1 cellular context compared by ENCODE assay signal in the genomic region with DNA sequence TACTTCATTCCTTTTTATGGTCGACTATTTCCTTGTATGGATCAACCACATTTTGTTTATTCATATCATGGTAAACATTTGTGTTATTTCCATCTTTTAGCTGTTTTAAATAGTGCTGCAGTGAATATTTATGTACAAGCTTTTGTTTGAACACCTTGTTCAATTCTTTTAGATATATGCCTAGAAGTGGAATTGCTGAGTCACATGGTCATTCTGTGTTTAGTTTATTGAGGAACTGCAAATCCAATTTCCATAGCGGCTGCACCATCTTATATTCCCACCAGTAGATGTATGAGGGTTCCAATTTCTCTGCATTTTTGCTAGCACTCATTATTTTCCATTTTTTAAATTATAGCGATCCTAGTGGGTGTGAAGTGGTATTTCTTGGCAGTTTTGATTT.
TF ChIP-seq lines count a peak whose summit lies in the region.

No MANE protein-coding gene starts in this region.

TF ChIP-seq in GM23338, 12 proteins besides CTCF, POLR2A, EP300 and RAD21 (continued from another document):
- TF ChIP-seq, protein P1, sequence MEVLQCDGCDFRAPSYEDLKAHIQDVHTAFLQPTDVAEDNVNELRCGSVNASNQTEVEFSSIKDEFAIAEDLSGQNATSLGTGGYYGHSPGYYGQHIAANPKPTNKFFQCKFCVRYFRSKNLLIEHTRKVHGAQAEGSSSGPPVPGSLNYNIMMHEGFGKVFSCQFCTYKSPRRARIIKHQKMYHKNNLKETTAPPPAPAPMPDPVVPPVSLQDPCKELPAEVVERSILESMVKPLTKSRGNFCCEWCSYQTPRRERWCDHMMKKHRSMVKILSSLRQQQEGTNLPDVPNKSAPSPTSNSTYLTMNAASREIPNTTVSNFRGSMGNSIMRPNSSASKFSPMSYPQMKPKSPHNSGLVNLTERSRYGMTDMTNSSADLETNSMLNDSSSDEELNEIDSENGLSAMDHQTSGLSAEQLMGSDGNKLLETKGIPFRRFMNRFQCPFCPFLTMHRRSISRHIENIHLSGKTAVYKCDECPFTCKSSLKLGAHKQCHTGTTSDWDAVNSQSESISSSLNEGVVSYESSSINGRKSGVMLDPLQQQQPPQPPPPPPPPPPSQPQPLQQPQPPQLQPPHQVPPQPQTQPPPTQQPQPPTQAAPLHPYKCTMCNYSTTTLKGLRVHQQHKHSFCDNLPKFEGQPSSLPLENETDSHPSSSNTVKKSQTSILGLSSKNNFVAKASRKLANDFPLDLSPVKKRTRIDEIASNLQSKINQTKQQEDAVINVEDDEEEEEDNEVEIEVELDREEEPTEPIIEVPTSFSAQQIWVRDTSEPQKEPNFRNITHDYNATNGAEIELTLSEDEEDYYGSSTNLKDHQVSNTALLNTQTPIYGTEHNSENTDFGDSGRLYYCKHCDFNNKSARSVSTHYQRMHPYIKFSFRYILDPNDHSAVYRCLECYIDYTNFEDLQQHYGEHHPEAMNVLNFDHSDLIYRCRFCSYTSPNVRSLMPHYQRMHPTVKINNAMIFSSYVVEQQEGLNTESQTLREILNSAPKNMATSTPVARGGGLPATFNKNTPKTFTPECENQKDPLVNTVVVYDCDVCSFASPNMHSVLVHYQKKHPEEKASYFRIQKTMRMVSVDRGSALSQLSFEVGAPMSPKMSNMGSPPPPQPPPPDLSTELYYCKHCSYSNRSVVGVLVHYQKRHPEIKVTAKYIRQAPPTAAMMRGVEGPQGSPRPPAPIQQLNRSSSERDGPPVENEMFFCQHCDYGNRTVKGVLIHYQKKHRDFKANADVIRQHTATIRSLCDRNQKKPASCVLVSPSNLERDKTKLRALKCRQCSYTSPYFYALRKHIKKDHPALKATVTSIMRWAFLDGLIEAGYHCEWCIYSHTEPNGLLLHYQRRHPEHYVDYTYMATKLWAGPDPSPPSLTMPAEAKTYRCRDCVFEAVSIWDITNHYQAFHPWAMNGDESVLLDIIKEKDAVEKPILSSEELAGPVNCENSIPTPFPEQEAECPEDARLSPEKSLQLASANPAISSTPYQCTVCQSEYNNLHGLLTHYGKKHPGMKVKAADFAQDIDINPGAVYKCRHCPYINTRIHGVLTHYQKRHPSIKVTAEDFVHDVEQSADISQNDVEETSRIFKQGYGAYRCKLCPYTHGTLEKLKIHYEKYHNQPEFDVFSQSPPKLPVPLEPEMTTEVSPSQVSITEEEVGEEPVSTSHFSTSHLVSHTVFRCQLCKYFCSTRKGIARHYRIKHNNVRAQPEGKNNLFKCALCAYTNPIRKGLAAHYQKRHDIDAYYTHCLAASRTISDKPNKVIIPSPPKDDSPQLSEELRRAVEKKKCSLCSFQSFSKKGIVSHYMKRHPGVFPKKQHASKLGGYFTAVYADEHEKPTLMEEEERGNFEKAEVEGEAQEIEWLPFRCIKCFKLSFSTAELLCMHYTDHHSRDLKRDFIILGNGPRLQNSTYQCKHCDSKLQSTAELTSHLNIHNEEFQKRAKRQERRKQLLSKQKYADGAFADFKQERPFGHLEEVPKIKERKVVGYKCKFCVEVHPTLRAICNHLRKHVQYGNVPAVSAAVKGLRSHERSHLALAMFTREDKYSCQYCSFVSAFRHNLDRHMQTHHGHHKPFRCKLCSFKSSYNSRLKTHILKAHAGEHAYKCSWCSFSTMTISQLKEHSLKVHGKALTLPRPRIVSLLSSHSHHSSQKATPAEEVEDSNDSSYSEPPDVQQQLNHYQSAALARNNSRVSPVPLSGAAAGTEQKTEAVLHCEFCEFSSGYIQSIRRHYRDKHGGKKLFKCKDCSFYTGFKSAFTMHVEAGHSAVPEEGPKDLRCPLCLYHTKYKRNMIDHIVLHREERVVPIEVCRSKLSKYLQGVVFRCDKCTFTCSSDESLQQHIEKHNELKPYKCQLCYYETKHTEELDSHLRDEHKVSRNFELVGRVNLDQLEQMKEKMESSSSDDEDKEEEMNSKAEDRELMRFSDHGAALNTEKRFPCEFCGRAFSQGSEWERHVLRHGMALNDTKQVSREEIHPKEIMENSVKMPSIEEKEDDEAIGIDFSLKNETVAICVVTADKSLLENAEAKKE (CRISPR knock-in tag; IDR thresholded peaks at IDR 0.05): no peak
- TF ChIP-seq, protein P2, sequence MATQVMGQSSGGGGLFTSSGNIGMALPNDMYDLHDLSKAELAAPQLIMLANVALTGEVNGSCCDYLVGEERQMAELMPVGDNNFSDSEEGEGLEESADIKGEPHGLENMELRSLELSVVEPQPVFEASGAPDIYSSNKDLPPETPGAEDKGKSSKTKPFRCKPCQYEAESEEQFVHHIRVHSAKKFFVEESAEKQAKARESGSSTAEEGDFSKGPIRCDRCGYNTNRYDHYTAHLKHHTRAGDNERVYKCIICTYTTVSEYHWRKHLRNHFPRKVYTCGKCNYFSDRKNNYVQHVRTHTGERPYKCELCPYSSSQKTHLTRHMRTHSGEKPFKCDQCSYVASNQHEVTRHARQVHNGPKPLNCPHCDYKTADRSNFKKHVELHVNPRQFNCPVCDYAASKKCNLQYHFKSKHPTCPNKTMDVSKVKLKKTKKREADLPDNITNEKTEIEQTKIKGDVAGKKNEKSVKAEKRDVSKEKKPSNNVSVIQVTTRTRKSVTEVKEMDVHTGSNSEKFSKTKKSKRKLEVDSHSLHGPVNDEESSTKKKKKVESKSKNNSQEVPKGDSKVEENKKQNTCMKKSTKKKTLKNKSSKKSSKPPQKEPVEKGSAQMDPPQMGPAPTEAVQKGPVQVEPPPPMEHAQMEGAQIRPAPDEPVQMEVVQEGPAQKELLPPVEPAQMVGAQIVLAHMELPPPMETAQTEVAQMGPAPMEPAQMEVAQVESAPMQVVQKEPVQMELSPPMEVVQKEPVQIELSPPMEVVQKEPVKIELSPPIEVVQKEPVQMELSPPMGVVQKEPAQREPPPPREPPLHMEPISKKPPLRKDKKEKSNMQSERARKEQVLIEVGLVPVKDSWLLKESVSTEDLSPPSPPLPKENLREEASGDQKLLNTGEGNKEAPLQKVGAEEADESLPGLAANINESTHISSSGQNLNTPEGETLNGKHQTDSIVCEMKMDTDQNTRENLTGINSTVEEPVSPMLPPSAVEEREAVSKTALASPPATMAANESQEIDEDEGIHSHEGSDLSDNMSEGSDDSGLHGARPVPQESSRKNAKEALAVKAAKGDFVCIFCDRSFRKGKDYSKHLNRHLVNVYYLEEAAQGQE (IDR thresholded peaks at IDR 0.05; ENCODE audit: unreplicated experiment): no peak
- TF ChIP-seq JUNB (IDR thresholded peaks at IDR 0.05; ENCODE audit: unreplicated experiment): no peak
- TF ChIP-seq CREB1 (CRISPR knock-in tag; IDR thresholded peaks at IDR 0.05; ENCODE audit: low read depth): no peak
- TF ChIP-seq, protein P3, sequence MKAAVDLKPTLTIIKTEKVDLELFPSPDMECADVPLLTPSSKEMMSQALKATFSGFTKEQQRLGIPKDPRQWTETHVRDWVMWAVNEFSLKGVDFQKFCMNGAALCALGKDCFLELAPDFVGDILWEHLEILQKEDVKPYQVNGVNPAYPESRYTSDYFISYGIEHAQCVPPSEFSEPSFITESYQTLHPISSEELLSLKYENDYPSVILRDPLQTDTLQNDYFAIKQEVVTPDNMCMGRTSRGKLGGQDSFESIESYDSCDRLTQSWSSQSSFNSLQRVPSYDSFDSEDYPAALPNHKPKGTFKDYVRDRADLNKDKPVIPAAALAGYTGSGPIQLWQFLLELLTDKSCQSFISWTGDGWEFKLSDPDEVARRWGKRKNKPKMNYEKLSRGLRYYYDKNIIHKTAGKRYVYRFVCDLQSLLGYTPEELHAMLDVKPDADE (IDR thresholded peaks at IDR 0.05): no peak
- no peak for TF ChIP-seq EZH2phosphoT487 (IDR thresholded peaks at IDR 0.05; ENCODE audit: unreplicated experiment)
- no peak for TF ChIP-seq NANOG (IDR thresholded peaks at IDR 0.05; ENCODE audit: borderline replicate concordance)
- TF ChIP-seq ZNF331 (CRISPR knock-in tag; IDR thresholded peaks at IDR 0.05; ENCODE audit: low read depth): no peak
